In the genomic region with DNA sequence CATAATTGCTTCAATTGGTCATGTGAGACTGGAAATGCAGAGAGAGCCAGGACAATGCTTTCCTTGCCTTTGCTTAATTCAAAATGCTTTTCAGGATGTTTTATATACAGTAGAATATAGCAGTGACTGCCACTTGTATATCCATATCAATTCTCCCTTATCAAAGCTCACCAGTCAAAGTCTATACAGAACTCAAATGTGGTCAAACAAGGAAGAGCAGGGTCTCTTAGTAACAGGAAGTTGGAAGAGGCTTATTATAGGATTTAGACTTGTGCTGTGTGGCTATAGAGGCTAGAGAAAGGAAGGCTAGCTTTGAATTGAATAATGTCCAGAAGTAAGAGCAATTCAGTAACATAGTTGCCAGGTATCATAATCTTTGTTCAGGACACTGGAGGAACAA, we compare ENCODE assay signal across 31 cellular contexts. TPM values are rescaled to one million over a fixed set of nuclear protein-coding genes. Genes with fewer than 3 reads are reported as not detected.
"Had no signal": no experiment of that assay in that cellular context is flagged by ENCODE, and none has a peak within 500 bp of the region (broad histone marks: within the 10 kb centered on the region; RNA-seq: fewer than 3 reads in every experiment).

No MANE protein-coding gene starts in this region.

- H3K4me1 ChIP-seq: ascending aorta, breast epithelium, esophagus muscularis mucosa, foreskin keratinocyte, gastrocnemius medialis had no signal

- H3K27me3 ChIP-seq: ascending aorta, breast epithelium, cardiac muscle cell, dorsolateral prefrontal cortex, esophagus muscularis mucosa, foreskin keratinocyte, gastrocnemius medialis had no signal

- H3K27ac ChIP-seq: ascending aorta, breast epithelium, cardiac muscle cell, coronary artery, dorsolateral prefrontal cortex, esophagus muscularis mucosa, foreskin keratinocyte, gastrocnemius medialis, VCaP had no signal

- ATAC-seq: activated naive CD4-positive, alpha-beta T cell treated with anti-CD3 and anti-CD28 coated beads, Interleukin-2, amount 50 U/mL, for 72 hours; activated T-cell treated with anti-CD3 and anti-CD28 coated beads, Interleukin-2, amount 50 U/mL, for 72 hours; effector memory CD8-positive, alpha-beta T cell; foreskin keratinocyte; gastrocnemius medialis; WTC11 had no signal

- DNase-seq: activated CD4-positive, alpha-beta memory T cell treated with anti-CD3 and anti-CD28 coated beads, Interleukin-2, amount 10 ng/mL, durations not matched to agents 7 days and 5 days; activated CD4-positive, alpha-beta T cell treated with anti-CD3 and anti-CD28 coated beads for 1 hour; activated CD4-positive, alpha-beta T cell treated with anti-CD3 and anti-CD28 coated beads for 4 hours; activated CD4-positive, alpha-beta T cell treated with anti-CD3 and anti-CD28 coated beads, Interleukin-2, amount 10 ng/mL, durations not matched to agents 7 days and 5 days; activated CD4-positive, alpha-beta T cell treated with anti-CD3 and anti-CD28 coated beads, Interleukin-2, amount 50 U/mL, for 4 hours; activated CD8-positive, alpha-beta memory T cell treated with anti-CD3 and anti-CD28 coated beads, Interleukin-2, amount 50 U/mL, for 48 hours; activated gamma-delta T cell; activated naive CD4-positive, alpha-beta T cell; activated naive CD4-positive, alpha-beta T cell treated with anti-CD3 and anti-CD28 coated beads, Interleukin-2, amount 10 ng/mL, durations not matched to agents 7 days and 5 days; activated naive CD8-positive, alpha-beta T cell treated with anti-CD3 and anti-CD28 coated beads, Interleukin-2, amount 10 ng/mL, durations not matched to agents 7 days and 5 days; activated T-cell treated with anti-CD3 and anti-CD28 coated beads for 4 hours; activated T-cell treated with anti-CD3 and anti-CD28 coated beads, Interleukin-2, amount 50 U/mL, for 24 hours; activated T-cell treated with anti-CD3 and anti-CD28 coated beads, Interleukin-2, amount 50 U/mL, for 72 hours; central memory CD4-positive, alpha-beta T cell; cerebellar nuclear complex; dorsolateral prefrontal cortex; effector memory CD8-positive, alpha-beta T cell; erythroblast; foreskin keratinocyte; gastrocnemius medialis; glutamatergic neuron; T-helper 2 cell had no signal

- H3K36me3 ChIP-seq: ascending aorta, breast epithelium, cardiac muscle cell, esophagus muscularis mucosa, gastrocnemius medialis had no signal

- H3K9me3 ChIP-seq: ascending aorta, breast epithelium, esophagus muscularis mucosa, gastrocnemius medialis had no signal

- H3K4me3 ChIP-seq: ascending aorta, breast epithelium, cardiac muscle cell, coronary artery, dorsolateral prefrontal cortex, esophagus muscularis mucosa, gastrocnemius medialis had no signal

RNA-seq across cellular contexts. Expression of a gene that starts 4.3 kb away (rescaled TPM):
- total RNA-seq: activated CD4-positive, alpha-beta memory T cell treated with anti-CD3 and anti-CD28 coated beads, Interleukin-2, amount 10 ng/mL, durations not matched to agents 7 days and 5 days; activated CD4-positive, alpha-beta T cell treated with anti-CD3 and anti-CD28 coated beads, Interleukin-2, amount 10 ng/mL, durations not matched to agents 7 days and 5 days; activated naive CD4-positive, alpha-beta T cell treated with anti-CD3 and anti-CD28 coated beads, Interleukin-2, amount 50 U/mL, for 72 hours; activated naive CD8-positive, alpha-beta T cell treated with anti-CD3 and anti-CD28 coated beads, Interleukin-2, amount 10 ng/mL, durations not matched to agents 7 days and 5 days; activated T-cell treated with anti-CD3 and anti-CD28 coated beads, Interleukin-2, amount 50 U/mL, for 72 hours; ascending aorta; breast epithelium; cardiac muscle cell; foreskin keratinocyte; gastrocnemius medialis; T-helper 1 cell treated with Interleukin-12 subunit alpha and Interleukin-12 subunit beta and Interleukin-4 antibody, amounts not matched to agents 30 ng/mL and 1 ng/mL, for 36 hours; WTC11 had no signal
- polyA plus RNA-seq: cardiac muscle cell, foreskin keratinocyte had no signal
